21 cellular contexts compared by ENCODE assay signal in the genomic region with DNA sequence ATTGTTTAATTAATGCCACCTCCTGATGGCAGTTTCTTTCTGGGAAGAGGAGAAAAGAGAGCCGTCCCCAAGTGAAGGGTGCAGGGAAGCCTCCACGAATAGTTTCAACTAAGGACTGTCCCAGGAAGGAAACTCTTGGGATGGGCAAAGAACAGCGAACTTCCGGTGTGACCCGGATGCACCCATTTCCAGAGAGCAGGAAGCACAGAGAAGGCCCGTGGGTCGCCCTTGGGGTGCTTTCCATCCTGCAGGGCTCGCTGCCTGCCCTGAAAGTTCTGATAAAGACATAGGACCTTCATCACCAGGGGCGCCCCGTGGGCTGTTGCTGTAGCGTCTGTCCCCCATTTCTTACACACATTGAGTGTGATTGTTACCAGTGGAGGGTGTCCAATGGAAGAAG. TPM values are rescaled to one million over a fixed set of nuclear protein-coding genes. Genes with fewer than 3 reads are reported as not detected.
DNase-seq lines count a peak whose midpoint lies in the region; ATAC-seq, FAIRE-seq and TF ChIP-seq lines count a peak whose summit lies in the region.
"Had no signal": no experiment of that assay in that cellular context is flagged by ENCODE, and none has a peak within 500 bp of the region (broad histone marks: within the 10 kb centered on the region; RNA-seq: fewer than 3 reads in every experiment).

No MANE protein-coding gene starts in this region.

- peaks cover 3 to 35% of the 10 kb centered on the region in 2 experiments for H3K36me3 ChIP-seq in HepG2 (replicated peaks in 1 of 2; ENCODE audit: control insufficient read depth in 1 of 2, insufficient read depth in 2 of 2, low read length in 2 of 2)

- no peak overlapping the region for H4K5ac ChIP-seq in H9 (ENCODE audit: insufficient read length, low read depth, low read length)

- H3K27ac ChIP-seq in H9 (ENCODE audit: insufficient read length, low read depth, low read length), result no peak overlapping the region
- no peak overlapping the region for H3K27ac ChIP-seq in HepG2 (ENCODE audit: extremely low read length, insufficient read depth, low read length)
- H3K27ac ChIP-seq: BLaER1 had no signal

- no peaks in the 10 kb centered on the region for H3K9me3 Mint-ChIP-seq in activated CD8-positive, alpha-beta T cell treated with anti-CD3 and anti-CD28 coated beads for 36 hours
- H3K9me3 Mint-ChIP-seq in activated CD8-positive, alpha-beta T cell treated with anti-CD3 and anti-CD28 coated beads, Interleukin-2, amount 10 ng/mL, durations not matched to agents 7 days and 5 days (ENCODE audit: insufficient read depth), result no peaks in the 10 kb centered on the region
- no peaks in the 10 kb centered on the region; a peak in 1 of 5 replicates for H3K9me3 Mint-ChIP-seq in H9
- peaks cover 0 to 2% of the 10 kb centered on the region in 2 donors for H3K9me3 Mint-ChIP-seq in stimulated activated naive B cell treated with anti-CD40 and anti-IgM and Interleukin-4, amounts not matched to agents 10 μg/mL and 1 μg/mL and 100 μg/mL, for 72 hours
- H3K9me3 Mint-ChIP-seq: CD8-positive, alpha-beta memory T cell; HFFc6 had no signal

- H3K4me1 ChIP-seq in H9 (ENCODE audit: insufficient read depth, low read length) (no peaks in the 10 kb centered on the region; the same call in 1 of the 2 replicates), HepG2 (ENCODE audit: insufficient read depth, low read length) (no peaks in the 10 kb centered on the region)
- H3K4me1 ChIP-seq: BLaER1 had no signal

- no peak for FAIRE-seq in HepG2 (lab: Jason Lieb, UNC)
- FAIRE-seq: A204.1, GM12892, H54 had no signal

- H2BK20ac ChIP-seq in H9 (ENCODE audit: low read depth, low read length, poor library complexity, severe bottlenecking), result no peak overlapping the region

- POLR2A ChIA-PET in activated CD8-positive, alpha-beta T cell treated with anti-CD3 and anti-CD28 coated beads for 36 hours (lab: Charles Lee), result no interaction called here
- POLR2A ChIA-PET in activated CD8-positive, alpha-beta T cell treated with anti-CD3 and anti-CD28 coated beads, Interleukin-2, amount 10 ng/mL, durations not matched to agents 7 days and 5 days (lab: Charles Lee), result no interaction called here
- POLR2A ChIA-PET in HepG2 (lab: Yijun Ruan, JAX), result no interaction called here

- H3K27me3 Mint-ChIP-seq in activated CD8-positive, alpha-beta T cell treated with anti-CD3 and anti-CD28 coated beads for 36 hours, result no peaks in the 10 kb centered on the region
- H3K27me3 Mint-ChIP-seq in activated CD8-positive, alpha-beta T cell treated with anti-CD3 and anti-CD28 coated beads, Interleukin-2, amount 10 ng/mL, durations not matched to agents 7 days and 5 days (ENCODE audit: low read depth), result no peaks in the 10 kb centered on the region
- H3K27me3 Mint-ChIP-seq in H9 (ENCODE audit: low read depth), result peaks cover 3% of the 10 kb centered on the region; the same call in 1 of the 2 replicates
- no peaks in the 10 kb centered on the region for H3K27me3 Mint-ChIP-seq in stimulated activated naive B cell treated with anti-CD40 and anti-IgM and Interleukin-4, amounts not matched to agents 10 μg/mL and 1 μg/mL and 100 μg/mL, for 72 hours
- H3K27me3 Mint-ChIP-seq: CD8-positive, alpha-beta memory T cell had no signal

- no peak overlapping the region for H3K56ac ChIP-seq in H9 (ENCODE audit: insufficient read length, low read depth, low read length)

- H3K9ac ChIP-seq in H9 (ENCODE audit: extremely low read depth, insufficient read length, low read length), result no peak overlapping the region
- H3K9ac ChIP-seq in HepG2 (ENCODE audit: insufficient read depth, low read depth, low read length), result no peak overlapping the region
- H3K9ac ChIP-seq: BLaER1 had no signal

- no peak overlapping the region for H2BK15ac ChIP-seq in H9 (ENCODE audit: low read depth, low read length)

- no peak overlapping the region for H3K18ac ChIP-seq in H9 (ENCODE audit: insufficient read length, low read depth, low read length)

- H2BK12ac ChIP-seq in H9 (ENCODE audit: insufficient read length, low read depth, low read length), result no peak overlapping the region

- TF ChIP-seq CTCF in activated CD8-positive, alpha-beta T cell treated with anti-CD3 and anti-CD28 coated beads for 36 hours (IDR thresholded peaks at IDR 0.05), result no peak
- no peak for TF ChIP-seq CTCF in H9 (conservative IDR thresholded peaks at IDR 0.05)
- TF ChIP-seq CTCF in HepG2 (CRISPR knock-in tag; IDR thresholded peaks at IDR 0.05), result no peak

- no peak overlapping the region for H3K4me3 ChIP-seq in HepG2 (replicated peaks in 1 of 3; ENCODE audit: insufficient read depth in 1 of 3, low read depth in 2 of 3, low read length in 3 of 3)
- H3K4me3 ChIP-seq: BLaER1 had no signal

- H3T11ph ChIP-seq in H9 (ENCODE audit: low read length), result no peak overlapping the region

- TF ChIP-seq POLR2A in HepG2 (IDR thresholded peaks at IDR 0.05; ENCODE audit: insufficient read depth in 1 of 2, low read depth in 2 of 2, low read length in 2 of 2), result no peak

- peaks cover 3% of the 10 kb centered on the region for H4K20me1 ChIP-seq in H9 (ENCODE audit: control insufficient read depth, insufficient read depth, insufficient read length)
- H4K20me1 ChIP-seq in HepG2 (ENCODE audit: insufficient read depth, low read length), result peaks cover 37% of the 10 kb centered on the region

- CTCF ChIA-PET in activated CD8-positive, alpha-beta T cell treated with anti-CD3 and anti-CD28 coated beads for 36 hours (lab: Charles Lee), result no interaction called here
- CTCF ChIA-PET in activated CD8-positive, alpha-beta T cell treated with anti-CD3 and anti-CD28 coated beads, Interleukin-2, amount 10 ng/mL, durations not matched to agents 7 days and 5 days (lab: Charles Lee), result no interaction called here
- CTCF ChIA-PET in HepG2 (lab: Yijun Ruan, JAX; ENCODE audit: low intra/inter-chr PET ratio, low total read pairs), result no interaction called here

- peaks cover 33% of the 10 kb centered on the region for H3K36me3 Mint-ChIP-seq in activated CD8-positive, alpha-beta T cell treated with anti-CD3 and anti-CD28 coated beads for 36 hours (ENCODE audit: low read depth)
- peaks cover 24% of the 10 kb centered on the region for H3K36me3 Mint-ChIP-seq in activated CD8-positive, alpha-beta T cell treated with anti-CD3 and anti-CD28 coated beads, Interleukin-2, amount 10 ng/mL, durations not matched to agents 7 days and 5 days (ENCODE audit: low read depth)
- H3K36me3 Mint-ChIP-seq in H9 (ENCODE audit: insufficient read depth in 1 of 3, low read depth in 3 of 3), result peaks cover 30 to 67% (median 65%) of the 10 kb centered on the region in 3 experiments; a peak in 6 of 7 replicates
- peaks cover 30 to 44% of the 10 kb centered on the region in 2 donors for H3K36me3 Mint-ChIP-seq in stimulated activated naive B cell treated with anti-CD40 and anti-IgM and Interleukin-4, amounts not matched to agents 10 μg/mL and 1 μg/mL and 100 μg/mL, for 72 hours

- H4K8ac ChIP-seq in H9 (replicated peaks; ENCODE audit: insufficient read length, low read depth, low read length), result no peak overlapping the region

- DNase-seq in activated CD8-positive, alpha-beta T cell treated with anti-CD3 and anti-CD28 coated beads for 36 hours, result no peak
- no peak for DNase-seq in activated CD8-positive, alpha-beta T cell treated with anti-CD3 and anti-CD28 coated beads, Interleukin-2, amount 10 ng/mL, durations not matched to agents 7 days and 5 days
- DNase-seq in H9 (no peak), HepG2 (ENCODE audit: low spot score) (no peak), kidney glomerular epithelial cell (lab: John Stamatoyannopoulos, UW) (no peak), NCI-H187 (lab: John Stamatoyannopoulos, UW) (no peak)
- no peak for DNase-seq in stimulated activated naive B cell treated with anti-CD40 and anti-IgM and Interleukin-4, amounts not matched to agents 10 μg/mL and 1 μg/mL and 100 μg/mL, for 72 hours
- DNase-seq: CD8-positive, alpha-beta memory T cell; HFFc6; KBM-7; NCI-H1417; NCI-H187 treated with DMSO at 0.1 percent for 48 hours; NCI-H2227 treated with DMSO at 0.1 percent for 48 hours; NCI-H510A treated with DMSO at 0.1 percent for 48 hours; NCI-H774; SHP77 had no signal

- H3K27me3 ChIP-seq in H9 (ENCODE audit: insufficient read depth, low read length), result no peaks in the 10 kb centered on the region
- H3K27me3 ChIP-seq in HepG2 (ENCODE audit: control insufficient read depth in 1 of 2, insufficient read depth in 2 of 2, low read length in 2 of 2), result no peaks in the 10 kb centered on the region
- H3K27me3 ChIP-seq: BLaER1 had no signal

- H2AFZ ChIP-seq in H9 (ENCODE audit: low read length) (no peak overlapping the region), HepG2 (ENCODE audit: low read length) (no peak overlapping the region)

- no peak overlapping the region for H3K23ac ChIP-seq in H9 (ENCODE audit: insufficient read length, low read depth, low read length)

- no peak overlapping the region for H2AK5ac ChIP-seq in H9 (ENCODE audit: insufficient read length, low read length)

- WGBS in H9 (ENCODE audit: extremely low coverage, insufficient read length, low lambda C conversion rate), result no CpG with 5 or more reads among the region's 11 CpGs
- 81% methylated on average over 6 of the region's 11 CpGs for WGBS in HepG2 (ENCODE audit: low lambda C conversion rate)

- H4K91ac ChIP-seq in H9 (ENCODE audit: insufficient read length, low read depth, low read length), result no peak overlapping the region

- H3K14ac ChIP-seq in H9 (ENCODE audit: insufficient read depth, low read length), result no peak overlapping the region

- no peaks in the 10 kb centered on the region for H3K23me2 ChIP-seq in H9 (ENCODE audit: insufficient read length, low read depth, low read length, poor library complexity, severe bottlenecking)

- no peak for TF ChIP-seq RAD21 in HepG2 (CRISPR knock-in tag; IDR thresholded peaks at IDR 0.05)

- intact Hi-C loops in activated CD8-positive, alpha-beta T cell treated with anti-CD3 and anti-CD28 coated beads for 36 hours (cut with micrococcal nuclease), result no loop called here
- intact Hi-C loops in HepG2 (cut with micrococcal nuclease; ENCODE audit: unreplicated experiment), result no loop called here

- in situ Hi-C loops in HepG2 (cut with HindIII; ENCODE audit: extremely low pct_ligation_motif_present, low pct_unique_long_range_greater_than_20kb), result no loop called here

- H3K4me1 Mint-ChIP-seq in activated CD8-positive, alpha-beta T cell treated with anti-CD3 and anti-CD28 coated beads for 36 hours (ENCODE audit: low read depth), result peaks cover 31% of the 10 kb centered on the region
- H3K4me1 Mint-ChIP-seq in activated CD8-positive, alpha-beta T cell treated with anti-CD3 and anti-CD28 coated beads, Interleukin-2, amount 10 ng/mL, durations not matched to agents 7 days and 5 days (ENCODE audit: low read depth), result peaks cover 7% of the 10 kb centered on the region
- peaks cover 22 to 24% of the 10 kb centered on the region in 2 experiments for H3K4me1 Mint-ChIP-seq in H9
- peaks cover 17 to 58% of the 10 kb centered on the region in 2 donors for H3K4me1 Mint-ChIP-seq in stimulated activated naive B cell treated with anti-CD40 and anti-IgM and Interleukin-4, amounts not matched to agents 10 μg/mL and 1 μg/mL and 100 μg/mL, for 72 hours

- ATAC-seq in activated CD8-positive, alpha-beta T cell treated with anti-CD3 and anti-CD28 coated beads for 36 hours, result no peak
- ATAC-seq in activated CD8-positive, alpha-beta T cell treated with anti-CD3 and anti-CD28 coated beads, Interleukin-2, amount 10 ng/mL, durations not matched to agents 7 days and 5 days, result no peak
- ATAC-seq in HepG2, result peak; percentile 27
- ATAC-seq in stimulated activated naive B cell treated with anti-CD40 and anti-IgM and Interleukin-4, amounts not matched to agents 10 μg/mL and 1 μg/mL and 100 μg/mL, for 72 hours (replicated peaks), result no peak
- no peak for ATAC-seq in GM19452 (IDR thresholded peaks at IDR 0.05; ENCODE audit: unreplicated experiment)

- H3K4me2 ChIP-seq in H9 (ENCODE audit: insufficient read depth, insufficient read length, low read length), result no peak overlapping the region
- H3K4me2 ChIP-seq in HepG2 (ENCODE audit: low read depth, low read length), result no peak overlapping the region
- H3K4me2 ChIP-seq: BLaER1 had no signal

- BruUV-seq in HepG2 (replicated peaks; lab: Mats Ljungman, UMichigan), result no TSS peak

- no peak overlapping the region for H3K4me3 Mint-ChIP-seq in activated CD8-positive, alpha-beta T cell treated with anti-CD3 and anti-CD28 coated beads for 36 hours
- H3K4me3 Mint-ChIP-seq in activated CD8-positive, alpha-beta T cell treated with anti-CD3 and anti-CD28 coated beads, Interleukin-2, amount 10 ng/mL, durations not matched to agents 7 days and 5 days, result no peak overlapping the region
- H3K4me3 Mint-ChIP-seq in H9, result no peak overlapping the region
- no peak overlapping the region for H3K4me3 Mint-ChIP-seq in stimulated activated naive B cell treated with anti-CD40 and anti-IgM and Interleukin-4, amounts not matched to agents 10 μg/mL and 1 μg/mL and 100 μg/mL, for 72 hours
- H3K4me3 Mint-ChIP-seq: HFFc6 had no signal

- H3K4ac ChIP-seq in H9 (ENCODE audit: low read depth, low read length), result no peak overlapping the region

- H3K79me1 ChIP-seq in H9 (ENCODE audit: insufficient read depth, low read depth, low read length, poor library complexity, severe bottlenecking), result peaks cover 3% of the 10 kb centered on the region

- H2BK5ac ChIP-seq in H9 (ENCODE audit: insufficient read length, low read length), result no peak overlapping the region

- H3K27ac Mint-ChIP-seq in activated CD8-positive, alpha-beta T cell treated with anti-CD3 and anti-CD28 coated beads for 36 hours, result peak overlapping the region; percentile 52
- H3K27ac Mint-ChIP-seq in activated CD8-positive, alpha-beta T cell treated with anti-CD3 and anti-CD28 coated beads, Interleukin-2, amount 10 ng/mL, durations not matched to agents 7 days and 5 days, result no peak overlapping the region
- H3K27ac Mint-ChIP-seq in H9, result peak overlapping the region in 2 of 3 experiments; percentile 82 to 85; a peak in 3 of 7 replicates
- peak overlapping the region; percentile 62 for H3K27ac Mint-ChIP-seq in stimulated activated naive B cell treated with anti-CD40 and anti-IgM and Interleukin-4, amounts not matched to agents 10 μg/mL and 1 μg/mL and 100 μg/mL, for 72 hours
- H3K27ac Mint-ChIP-seq: HFFc6 had no signal

- TF ChIP-seq EP300 in HepG2 (IDR thresholded peaks at IDR 0.05; ENCODE audit: low read depth in 2 of 2, low read length in 2 of 2) (no peak), HepG2 (CRISPR knock-in tag; IDR thresholded peaks at IDR 0.05; ENCODE audit: borderline replicate concordance) (no peak)

- H3K9me3 ChIP-seq in H9 (ENCODE audit: control insufficient read depth, low read depth, low read length) (no peaks in the 10 kb centered on the region), HepG2 (ENCODE audit: low read length) (no peaks in the 10 kb centered on the region)

- peaks cover 30% of the 10 kb centered on the region; the same call in 1 of the 2 replicates for H3K79me2 ChIP-seq in H9 (ENCODE audit: insufficient read depth, low read length)
- H3K79me2 ChIP-seq in HepG2 (ENCODE audit: insufficient read depth, low read length), result peaks cover 91% of the 10 kb centered on the region

- no peak overlapping the region for H2BK120ac ChIP-seq in H9 (ENCODE audit: low read depth, low read length, poor library complexity, severe bottlenecking)

RNA-seq across cellular contexts. Expression of a gene that starts 27.0 kb away (rescaled TPM):
- 100 to 1,000 TPM; 156 TPM for total RNA-seq in activated CD8-positive, alpha-beta T cell treated with anti-CD3 and anti-CD28 coated beads for 36 hours
- total RNA-seq in activated CD8-positive, alpha-beta T cell treated with anti-CD3 and anti-CD28 coated beads, Interleukin-2, amount 10 ng/mL, durations not matched to agents 7 days and 5 days, result 100 to 1,000 TPM; 173 to 177 TPM
- 345 and 357 TPM in 2 replicates for total RNA-seq in H9 (2021)
- total RNA-seq in HepG2 (2016; rRNA removed; fragmentation: Illumina TruSeq; extraction: Trizol), result 120 and 125 TPM in 2 replicates
- total RNA-seq in HepG2 (2016; cell fraction: cytosol; rRNA removed; fragmentation: Illumina TruSeq; extraction: Trizol; ENCODE audit: low read depth), result 37.3 and 58.3 TPM in 2 replicates
- 103 and 117 TPM in 2 replicates for total RNA-seq in HepG2 (2016; cell fraction: insoluble cytoplasmic fraction; rRNA removed; fragmentation: Illumina TruSeq; extraction: Trizol)
- 54.3 and 54.7 TPM in 2 replicates for total RNA-seq in HepG2 (2016; cell fraction: membrane; rRNA removed; fragmentation: Illumina TruSeq; extraction: Trizol)
- total RNA-seq in HepG2 (2016; cell fraction: nucleus; rRNA removed; fragmentation: Illumina TruSeq; extraction: Trizol), result 134 and 149 TPM in 2 replicates
- polyA plus RNA-seq in HepG2 (2011; rRNA removed), result 53.1 and 74.6 TPM in 2 replicates
- polyA plus RNA-seq in HepG2 (2011; cell fraction: cytosol; rRNA removed), result 16.3 and 16.6 TPM in 2 replicates
- 287 and 329 TPM in 2 replicates for polyA plus RNA-seq in HepG2 (2011; cell fraction: nucleus; rRNA removed)
- polyA plus RNA-seq in HepG2 (2012), result 103 and 123 TPM in 2 replicates
- 4.7 and 5.5 TPM in 2 replicates for polyA plus RNA-seq in HepG2 (2016; cell fraction: cytosol; fragmentation: Illumina TruSeq; extraction: Trizol; ENCODE audit: low read depth)
- 82.1 and 105 TPM in 2 replicates for polyA plus RNA-seq in HepG2 (2016; cell fraction: insoluble cytoplasmic fraction; fragmentation: Illumina TruSeq; extraction: Trizol; ENCODE audit: low read depth)
- polyA plus RNA-seq in HepG2 (2016; cell fraction: membrane; fragmentation: Illumina TruSeq; extraction: Trizol; ENCODE audit: low read depth), result 9.2 and 14.0 TPM in 2 replicates
- polyA plus RNA-seq in HepG2 (2016; cell fraction: nucleus; fragmentation: Illumina TruSeq; extraction: Trizol; ENCODE audit: insufficient read depth, low read depth), result 246 and 264 TPM in 2 replicates
- polyA minus RNA-seq in HepG2 (2011; rRNA and poly(A)+ RNA removed; ENCODE audit: low replicate concordance), result 39.7 and 41.1 TPM in 2 replicates
- 41.3 and 45.4 TPM in 2 replicates for polyA minus RNA-seq in HepG2 (2011; cell fraction: cytosol; rRNA and poly(A)+ RNA removed)
- 206 and 208 TPM in 2 replicates for polyA minus RNA-seq in HepG2 (2011; cell fraction: nucleus; rRNA and poly(A)+ RNA removed)
